9 cellular contexts compared by ENCODE assay signal in genomic region chr3:128805771-128806170, GRCh38.
DNase-seq lines count a peak whose midpoint lies in the region; ATAC-seq and TF ChIP-seq lines count a peak whose summit lies in the region.
"Had no signal": no experiment of that assay in that cellular context is flagged by ENCODE, and none has a peak within 500 bp of the region (broad histone marks: within the 10 kb centered on the region; RNA-seq: fewer than 3 reads in every experiment).

No MANE protein-coding gene starts in this region.

- intact Hi-C loops in CD4-positive, alpha-beta memory T cell (cut with micrococcal nuclease), result loop anchor here (2.0 kb wide), 3 partner anchors 17 to 125 kb away; partner anchors contain the start of gene ACAD9
- intact Hi-C loops in mucosa of descending colon (cut with DNase I, micrococcal nuclease), result no loop called here
- intact Hi-C loops in Caco-2 (cut with micrococcal nuclease; ENCODE audit: unreplicated experiment), result no loop called here

- H3K27me3 Mint-ChIP-seq in CD4-positive, alpha-beta memory T cell, result no peaks in the 10 kb centered on the region
- H3K27me3 Mint-ChIP-seq in activated naive CD8-positive, alpha-beta T cell, result no peaks in the 10 kb centered on the region
- H3K27me3 Mint-ChIP-seq in Caco-2 (ENCODE audit: insufficient read depth, unreplicated experiment), result no peaks in the 10 kb centered on the region

- no peaks in the 10 kb centered on the region for H3K27me3 ChIP-seq in CD4-positive, alpha-beta memory T cell (ENCODE audit: insufficient read depth, low read length)
- no peaks in the 10 kb centered on the region for H3K27me3 ChIP-seq in Caco-2 (replicated peaks; ENCODE audit: control insufficient read depth, insufficient read depth, low read length)

- POLR2A ChIA-PET in CD4-positive, alpha-beta memory T cell (lab: Charles Lee; ENCODE audit: partially characterized antibody), result interaction anchor here (3.5 kb wide), 1 partner anchor 124 kb away, joined by 54 read pairs; no protein-coding TSS in a partner anchor
- POLR2A ChIA-PET in Caco-2 (lab: Charles Lee), result no interaction called here

- peaks cover 52% of the 10 kb centered on the region for H3K4me1 ChIP-seq in CD4-positive, alpha-beta memory T cell (ENCODE audit: insufficient read depth, low read length)
- H3K4me1 ChIP-seq in mucosa of descending colon (ENCODE audit: low read depth) (peaks cover 7% of the 10 kb centered on the region), Caco-2 (no peaks in the 10 kb centered on the region)

- peak; percentile 90 for ATAC-seq in mucosa of descending colon

- H3K36me3 ChIP-seq in CD4-positive, alpha-beta memory T cell (ENCODE audit: insufficient read depth, low read length), result peaks cover 30% of the 10 kb centered on the region
- H3K36me3 ChIP-seq in mucosa of descending colon (ENCODE audit: low read depth) (no peaks in the 10 kb centered on the region), Caco-2 (ENCODE audit: control insufficient read depth, insufficient read depth, low read length) (peaks cover 2% of the 10 kb centered on the region)

- peaks cover 44 to 57% of the 10 kb centered on the region in 2 donors for H3K36me3 Mint-ChIP-seq in CD4-positive, alpha-beta memory T cell
- H3K36me3 Mint-ChIP-seq in activated naive CD8-positive, alpha-beta T cell, result peaks cover 31% of the 10 kb centered on the region
- H3K36me3 Mint-ChIP-seq in Caco-2 (ENCODE audit: insufficient read depth, unreplicated experiment), result peaks cover 70% of the 10 kb centered on the region

- TF ChIP-seq CTCF in mucosa of descending colon (IDR thresholded peaks at IDR 0.05) (no peak), Caco-2 (IDR thresholded peaks at IDR 0.05; ENCODE audit: insufficient read depth in 1 of 2, low read depth in 1 of 2, low read length in 1 of 2, severe bottlenecking in 1 of 2, unreplicated experiment in 1 of 2) (no peak)

- CTCF ChIA-PET in CD4-positive, alpha-beta memory T cell (lab: Charles Lee; ENCODE audit: partially characterized antibody), result interaction anchor here (3.3 kb wide), 1 partner anchor 11 kb away, joined by 20 read pairs; no protein-coding TSS in a partner anchor
- CTCF ChIA-PET in Caco-2 (lab: Charles Lee), result no interaction called here

- H3K4me3 ChIP-seq in CD4-positive, alpha-beta memory T cell (ENCODE audit: low read length in 2 of 2), result no peak overlapping the region
- H3K4me3 ChIP-seq in mucosa of descending colon (no peak overlapping the region), Caco-2 (ENCODE audit: low read depth, low read length) (no peak overlapping the region)

- peaks cover 40 to 62% (median 52%) of the 10 kb centered on the region in 4 donors for H3K4me1 Mint-ChIP-seq in CD4-positive, alpha-beta memory T cell
- H3K4me1 Mint-ChIP-seq in activated naive CD8-positive, alpha-beta T cell (ENCODE audit: low read depth), result peaks cover 75% of the 10 kb centered on the region
- no peaks in the 10 kb centered on the region for H3K4me1 Mint-ChIP-seq in Caco-2 (ENCODE audit: low read depth, unreplicated experiment)

- H3K9me3 Mint-ChIP-seq in CD4-positive, alpha-beta memory T cell, result no peaks in the 10 kb centered on the region
- no peaks in the 10 kb centered on the region for H3K9me3 Mint-ChIP-seq in activated naive CD8-positive, alpha-beta T cell (ENCODE audit: low read depth)
- H3K9me3 Mint-ChIP-seq in Caco-2 (ENCODE audit: unreplicated experiment), result no peaks in the 10 kb centered on the region

- no peaks in the 10 kb centered on the region for H3K9me3 ChIP-seq in CD4-positive, alpha-beta memory T cell (ENCODE audit: control insufficient read depth in 1 of 2, low read length in 2 of 2)
- H3K9me3 ChIP-seq in mucosa of descending colon, result no peaks in the 10 kb centered on the region
- no peaks in the 10 kb centered on the region for H3K9me3 ChIP-seq in Caco-2

- H3K27ac Mint-ChIP-seq in CD4-positive, alpha-beta memory T cell, result peak overlapping the region; percentile 86 to 97 (median 95)
- H3K27ac Mint-ChIP-seq in activated naive CD8-positive, alpha-beta T cell, result peak overlapping the region; percentile 94
- H3K27ac Mint-ChIP-seq in Caco-2 (ENCODE audit: unreplicated experiment), result no peak overlapping the region

- BruUV-seq in Caco-2 (replicated peaks; lab: Mats Ljungman, UMichigan), result no TSS peak

- peak overlapping the region; percentile 81 for H3K27ac ChIP-seq in CD4-positive, alpha-beta memory T cell (ENCODE audit: low read depth, low read length)

- DNase-seq in CD4-positive, alpha-beta memory T cell, result no peak
- DNase-seq in LoVo (ENCODE audit: low spot score) (peak; percentile 37), mucosa of descending colon (no peak), cerebellar cortex (ENCODE audit: low spot score) (no peak), Caco-2 (no peak), DMS79 (lab: John Stamatoyannopoulos, UW) (no peak)
- no peak for DNase-seq in central memory CD4-positive, alpha-beta T cell
- DNase-seq: occipital lobe had no signal

- peak overlapping the region in 5 of 8 donors; percentile 23 to 88 (median 52) for H3K4me3 Mint-ChIP-seq in CD4-positive, alpha-beta memory T cell
- H3K4me3 Mint-ChIP-seq in activated naive CD8-positive, alpha-beta T cell, result peak overlapping the region; percentile 78
- no peak overlapping the region for H3K4me3 Mint-ChIP-seq in Caco-2 (ENCODE audit: unreplicated experiment)
